ENCODE assay signal across 8 cellular contexts in the genomic region with DNA sequence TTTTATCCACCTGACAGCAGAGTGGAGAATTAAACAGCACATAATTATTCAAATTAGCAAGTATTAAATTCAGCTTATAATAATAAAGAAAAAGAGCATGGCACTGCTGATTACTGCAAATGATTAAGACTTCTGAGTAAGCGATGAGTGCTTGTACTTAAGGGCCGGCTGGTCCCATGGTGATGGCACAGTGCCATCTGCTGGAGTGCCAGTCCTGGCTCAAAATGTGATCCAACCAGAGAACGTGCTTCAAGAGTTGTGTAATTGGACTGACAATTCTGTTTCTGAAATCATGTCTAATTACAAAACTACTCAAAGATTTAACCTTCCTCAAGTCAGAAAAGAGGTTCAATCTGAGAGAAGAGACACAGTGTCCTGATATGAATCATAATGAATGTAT.
DNase-seq lines count a peak whose midpoint lies in the region; ATAC-seq and TF ChIP-seq lines count a peak whose summit lies in the region.

No MANE protein-coding gene starts in this region.

- no peak for ATAC-seq in HG03045 (IDR thresholded peaks at IDR 0.05; ENCODE audit: unreplicated experiment)

- H3K4me3 ChIP-seq in H7 (ENCODE audit: insufficient read depth, low read depth, low read length): no peak overlapping the region
- H3K4me3 ChIP-seq in SJCRH30: no peak overlapping the region
- H3K4me3 ChIP-seq in epithelial cell of proximal tubule (ENCODE audit: low read depth, low read length): no peak overlapping the region
- no peak overlapping the region for H3K4me3 ChIP-seq in parathyroid adenoma (ENCODE audit: low read depth, low read length)

- H3K9ac ChIP-seq in parathyroid adenoma: no peak overlapping the region

- H2AFZ ChIP-seq in parathyroid adenoma: no peak overlapping the region

- H3K27me3 ChIP-seq in H7 (ENCODE audit: control insufficient read depth, insufficient read depth, low read length) (no peaks in the 10 kb centered on the region), SJCRH30 (no peaks in the 10 kb centered on the region), parathyroid adenoma (ENCODE audit: control insufficient read depth, insufficient read depth, low read length) (no peaks in the 10 kb centered on the region)

- H3K36me3 ChIP-seq in H7 (replicated peaks; ENCODE audit: control insufficient read depth, insufficient read depth, low read length) (no peaks in the 10 kb centered on the region), SJCRH30 (no peaks in the 10 kb centered on the region), parathyroid adenoma (ENCODE audit: control insufficient read depth, insufficient read depth, low read length) (no peaks in the 10 kb centered on the region)

- H3K27ac ChIP-seq in SJCRH30 (no peak overlapping the region), parathyroid adenoma (no peak overlapping the region)

- H3K9me3 ChIP-seq in SJCRH30 (replicated peaks): no peaks in the 10 kb centered on the region
- H3K9me3 ChIP-seq in parathyroid adenoma (ENCODE audit: control insufficient read depth, low read length): no peaks in the 10 kb centered on the region

- TF ChIP-seq CTCF in epithelial cell of proximal tubule (conservative IDR thresholded peaks at IDR 0.05; ENCODE audit: low read depth, low read length) (peak; percentile 81), parathyroid adenoma (IDR thresholded peaks at IDR 0.05) (peak; percentile 67)

- H3K4me1 ChIP-seq in SJCRH30: no peaks in the 10 kb centered on the region
- H3K4me1 ChIP-seq in parathyroid adenoma: peaks cover 3% of the 10 kb centered on the region

- H3K4me2 ChIP-seq in parathyroid adenoma (ENCODE audit: low read length): no peak overlapping the region

- DNase-seq in DMS 273 (lab: John Stamatoyannopoulos, UW; ENCODE audit: unreplicated experiment): peak; percentile 49
- DNase-seq in DMS 273 treated with DMSO at 0.1 percent for 48 hours (lab: John Stamatoyannopoulos, UW): no peak
- peak; percentile 30 for DNase-seq in H7
- DNase-seq in MV-4-11 (lab: John Stamatoyannopoulos, UW): peak; percentile 67
- peak; percentile 70 to 87 for DNase-seq in SJCRH30
- peak; percentile 32 for DNase-seq in epithelial cell of proximal tubule (ENCODE audit: low read depth)

- no peaks in the 10 kb centered on the region for H3K79me2 ChIP-seq in parathyroid adenoma
